Comparison of ENCODE assay signal across 17 cellular contexts in genomic region chr4:153474251-153474650, GRCh38. TPM values are rescaled to one million over a fixed set of nuclear protein-coding genes. Genes with fewer than 3 reads are reported as not detected.
DNase-seq lines count a peak whose midpoint lies in the region; ATAC-seq and TF ChIP-seq lines count a peak whose summit lies in the region.
"Had no signal": no experiment of that assay in that cellular context is flagged by ENCODE, and none has a peak within 500 bp of the region (broad histone marks: within the 10 kb centered on the region; RNA-seq: fewer than 3 reads in every experiment).

No MANE protein-coding gene starts in this region.

- H3K36me3 Mint-ChIP-seq in CD4-positive, alpha-beta T cell (ENCODE audit: low read depth), result peaks cover 89% of the 10 kb centered on the region
- peaks cover 81% of the 10 kb centered on the region for H3K36me3 Mint-ChIP-seq in activated CD8-positive, alpha-beta T cell treated with anti-CD3 and anti-CD28 coated beads, Interleukin-2, amount 10 ng/mL, durations not matched to agents 7 days and 5 days (ENCODE audit: low read depth)
- H3K36me3 Mint-ChIP-seq in naive thymus-derived CD4-positive, alpha-beta T cell, result peaks cover 15 to 40% (median 30%) of the 10 kb centered on the region in 5 donors
- H3K36me3 Mint-ChIP-seq in CD14-positive monocyte, result peaks cover 67 to 77% of the 10 kb centered on the region in 2 donors

- peaks cover 93% of the 10 kb centered on the region for H3K4me1 Mint-ChIP-seq in CD4-positive, alpha-beta T cell (ENCODE audit: low read depth)
- H3K4me1 Mint-ChIP-seq in activated CD8-positive, alpha-beta T cell treated with anti-CD3 and anti-CD28 coated beads, Interleukin-2, amount 10 ng/mL, durations not matched to agents 7 days and 5 days (ENCODE audit: low read depth), result peaks cover 79% of the 10 kb centered on the region
- peaks cover 68 to 98% (median 86%) of the 10 kb centered on the region in 7 donors for H3K4me1 Mint-ChIP-seq in naive thymus-derived CD4-positive, alpha-beta T cell
- H3K4me1 Mint-ChIP-seq in CD14-positive monocyte, result peaks cover 61% of the 10 kb centered on the region

- peaks cover 100% of the 10 kb centered on the region for H3K79me2 ChIP-seq in DOHH2 (ENCODE audit: control insufficient read depth, low read length)

- TF ChIP-seq CTCF in CD4-positive, alpha-beta T cell (IDR thresholded peaks at IDR 0.05), result no peak
- no peak for TF ChIP-seq CTCF in DOHH2 (IDR thresholded peaks at IDR 0.05; ENCODE audit: low read depth, low read length, poor library complexity, severe bottlenecking)
- TF ChIP-seq CTCF in CD14-positive monocyte (IDR thresholded peaks at IDR 0.05), result no peak

- intact Hi-C loops in CD4-positive, alpha-beta T cell (cut with DNase I, micrococcal nuclease), result no loop called here
- intact Hi-C loops in naive thymus-derived CD4-positive, alpha-beta T cell (cut with micrococcal nuclease), result no loop called here
- intact Hi-C loops in CD14-positive monocyte (cut with micrococcal nuclease), result no loop called here

- H3K4me1 ChIP-seq in DOHH2 (ENCODE audit: control insufficient read depth, low read length), result peaks cover 99% of the 10 kb centered on the region
- peaks cover 38 to 71% of the 10 kb centered on the region in 2 donors for H3K4me1 ChIP-seq in naive thymus-derived CD4-positive, alpha-beta T cell (ENCODE audit: control insufficient read depth in 2 of 2, insufficient read depth in 2 of 2, low read length in 2 of 2)

- peaks cover 100% of the 10 kb centered on the region for H3K36me3 ChIP-seq in DOHH2 (ENCODE audit: control insufficient read depth, low read length)
- H3K36me3 ChIP-seq in naive thymus-derived CD4-positive, alpha-beta T cell (ENCODE audit: control insufficient read depth in 2 of 3, insufficient read depth in 3 of 3, low read length in 3 of 3), result peaks cover 2 to 23% (median 12%) of the 10 kb centered on the region in 3 experiments

- H3K9me3 ChIP-seq in CD4-positive, alpha-beta T cell (ENCODE audit: control insufficient read depth, low read length), result no peaks in the 10 kb centered on the region
- no peaks in the 10 kb centered on the region for H3K9me3 ChIP-seq in DOHH2 (ENCODE audit: control insufficient read depth, insufficient read depth, low read length)
- no peaks in the 10 kb centered on the region for H3K9me3 ChIP-seq in naive thymus-derived CD4-positive, alpha-beta T cell (ENCODE audit: control insufficient read depth in 2 of 3, low read length in 3 of 3)
- H3K9me3 ChIP-seq: heart right ventricle, left ventricle myocardium inferior, spleen had no signal

- no peak overlapping the region for H3K27ac ChIP-seq in CD4-positive, alpha-beta T cell (ENCODE audit: low read depth, low read length)
- H3K27ac ChIP-seq in DOHH2 (ENCODE audit: low read depth, low read length), result peak overlapping the region; percentile 94
- peak overlapping the region; percentile 91 for H3K27ac ChIP-seq in naive thymus-derived CD4-positive, alpha-beta T cell (ENCODE audit: low read depth, low read length)
- H3K27ac ChIP-seq: heart right ventricle, left ventricle myocardium inferior had no signal

- peaks cover 40% of the 10 kb centered on the region for H3F3A ChIP-seq in DOHH2 (ENCODE audit: control insufficient read depth, insufficient read depth)

- CTCF ChIA-PET in CD4-positive, alpha-beta T cell (lab: Charles Lee), result no interaction called here
- CTCF ChIA-PET in activated CD8-positive, alpha-beta T cell treated with anti-CD3 and anti-CD28 coated beads, Interleukin-2, amount 10 ng/mL, durations not matched to agents 7 days and 5 days (lab: Charles Lee), result interaction anchor here (0.6 to 2.1 kb wide), 4 partner anchors 9 to 100 kb away, joined by 3 to 9 read pairs (median 4); no protein-coding TSS in a partner anchor
- CTCF ChIA-PET in naive thymus-derived CD4-positive, alpha-beta T cell (lab: Charles Lee), result interaction anchor here (0.8 to 1.3 kb wide), 2 partner anchors 8 to 10 kb away, joined by 3 read pairs; partner anchors contain the start of gene TMEM131L

- H3K27me3 Mint-ChIP-seq in CD4-positive, alpha-beta T cell, result no peaks in the 10 kb centered on the region
- no peaks in the 10 kb centered on the region for H3K27me3 Mint-ChIP-seq in activated CD8-positive, alpha-beta T cell treated with anti-CD3 and anti-CD28 coated beads, Interleukin-2, amount 10 ng/mL, durations not matched to agents 7 days and 5 days (ENCODE audit: low read depth)
- H3K27me3 Mint-ChIP-seq in naive thymus-derived CD4-positive, alpha-beta T cell, result no peaks in the 10 kb centered on the region
- H3K27me3 Mint-ChIP-seq in CD14-positive monocyte (ENCODE audit: low read depth in 3 of 3), result no peaks in the 10 kb centered on the region

- H3K4me2 ChIP-seq in DOHH2 (ENCODE audit: low read length), result peak overlapping the region; percentile 78

- no peak overlapping the region for H3K4me3 Mint-ChIP-seq in CD4-positive, alpha-beta T cell
- H3K4me3 Mint-ChIP-seq in activated CD8-positive, alpha-beta T cell treated with anti-CD3 and anti-CD28 coated beads, Interleukin-2, amount 10 ng/mL, durations not matched to agents 7 days and 5 days, result no peak overlapping the region
- peak overlapping the region in 9 of 10 donors; percentile 22 to 95 (median 58) for H3K4me3 Mint-ChIP-seq in naive thymus-derived CD4-positive, alpha-beta T cell
- H3K4me3 Mint-ChIP-seq in CD14-positive monocyte, result no peak overlapping the region

- no peaks in the 10 kb centered on the region for H3K9me3 Mint-ChIP-seq in CD4-positive, alpha-beta T cell
- no peaks in the 10 kb centered on the region for H3K9me3 Mint-ChIP-seq in activated CD8-positive, alpha-beta T cell treated with anti-CD3 and anti-CD28 coated beads, Interleukin-2, amount 10 ng/mL, durations not matched to agents 7 days and 5 days (ENCODE audit: insufficient read depth)
- peaks cover 0 to 4% (median 0%) of the 10 kb centered on the region in 11 donors for H3K9me3 Mint-ChIP-seq in naive thymus-derived CD4-positive, alpha-beta T cell
- peaks cover 0 to 2% (median 0%) of the 10 kb centered on the region in 7 donors for H3K9me3 Mint-ChIP-seq in CD14-positive monocyte

- H3K27me3 ChIP-seq in CD4-positive, alpha-beta T cell (ENCODE audit: control insufficient read depth, insufficient read depth, low read length), result no peaks in the 10 kb centered on the region
- no peaks in the 10 kb centered on the region for H3K27me3 ChIP-seq in DOHH2 (ENCODE audit: control insufficient read depth, low read length)
- no peaks in the 10 kb centered on the region for H3K27me3 ChIP-seq in naive thymus-derived CD4-positive, alpha-beta T cell (ENCODE audit: control insufficient read depth in 2 of 2, insufficient read depth in 2 of 2, low read length in 2 of 2)
- H3K27me3 ChIP-seq: heart right ventricle, spleen had no signal

- peak overlapping the region; percentile 95 for H3K27ac Mint-ChIP-seq in CD4-positive, alpha-beta T cell
- peak overlapping the region; percentile 56 for H3K27ac Mint-ChIP-seq in activated CD8-positive, alpha-beta T cell treated with anti-CD3 and anti-CD28 coated beads, Interleukin-2, amount 10 ng/mL, durations not matched to agents 7 days and 5 days
- peak overlapping the region in 8 of 9 donors; percentile 63 to 99 (median 96) for H3K27ac Mint-ChIP-seq in naive thymus-derived CD4-positive, alpha-beta T cell
- H3K27ac Mint-ChIP-seq in CD14-positive monocyte, result peak overlapping the region in 3 of 7 donors; percentile 32 to 65 (median 46)

- H4K20me1 ChIP-seq in DOHH2 (ENCODE audit: control insufficient read depth, insufficient read depth, low read depth, low read length), result peaks cover 77% of the 10 kb centered on the region

- peak overlapping the region; percentile 88 for H3K4me3 ChIP-seq in DOHH2 (ENCODE audit: low read length)
- no peak overlapping the region for H3K4me3 ChIP-seq in naive thymus-derived CD4-positive, alpha-beta T cell (ENCODE audit: low read length)
- H3K4me3 ChIP-seq: heart right ventricle, left ventricle myocardium inferior, spleen had no signal

- H3K9me2 ChIP-seq in DOHH2 (replicated peaks; ENCODE audit: control insufficient read depth, low read length), result no peaks in the 10 kb centered on the region

- no peak for ATAC-seq in CD4-positive, alpha-beta T cell (ENCODE audit: poor library complexity)
- no peak for ATAC-seq in activated CD8-positive, alpha-beta T cell treated with anti-CD3 and anti-CD28 coated beads, Interleukin-2, amount 10 ng/mL, durations not matched to agents 7 days and 5 days
- ATAC-seq in naive thymus-derived CD4-positive, alpha-beta T cell, result no peak
- ATAC-seq: heart right ventricle had no signal

- POLR2A ChIA-PET in CD4-positive, alpha-beta T cell (lab: Charles Lee), result interaction anchor here (1.3 to 21.1 kb wide), 4 partner anchors 8 to 100 kb away, joined by 3 to 434 read pairs (median 4); partner anchors contain the start of gene TMEM131L
- POLR2A ChIA-PET in activated CD8-positive, alpha-beta T cell treated with anti-CD3 and anti-CD28 coated beads, Interleukin-2, amount 10 ng/mL, durations not matched to agents 7 days and 5 days (lab: Charles Lee), result interaction anchor here (1.8 kb wide), 1 partner anchor 13 kb away, joined by 5 read pairs; no protein-coding TSS in a partner anchor
- POLR2A ChIA-PET in naive thymus-derived CD4-positive, alpha-beta T cell (lab: Charles Lee), result interaction anchor here (0.5 to 10.5 kb wide), 4 partner anchors 9 to 52 kb away, joined by 3 to 122 read pairs (median 21); no protein-coding TSS in a partner anchor

- no peak for DNase-seq in CD4-positive, alpha-beta T cell
- no peak for DNase-seq in activated CD8-positive, alpha-beta T cell treated with anti-CD3 and anti-CD28 coated beads, Interleukin-2, amount 10 ng/mL, durations not matched to agents 7 days and 5 days
- DNase-seq in naive thymus-derived CD4-positive, alpha-beta T cell, result no peak
- DNase-seq in SK-N-DZ (ENCODE audit: low spot score), result no peak
- no peak for DNase-seq in activated CD4-positive, CD25-positive, alpha-beta regulatory T cell (lab: John Stamatoyannopoulos, UW)
- no peak for DNase-seq in CD14-positive monocyte (ENCODE audit: low spot score)
- DNase-seq: activated CD4-positive, alpha-beta T cell treated with anti-CD3 and anti-CD28 coated beads for 48 hours; AML-193; DMS 273 treated with DMSO at 0.1 percent for 48 hours; heart right ventricle; IMR-90; left ventricle myocardium inferior; NCI-H1436; NCI-H524 treated with DMSO at 0.1 percent for 48 hours; spleen; stimulated activated CD4-positive, alpha-beta T cell treated with anti-CD3 and anti-CD28 coated beads, Interleukin-4, amount 100 ng/mL, for 4 hours had no signal

RNA-seq across cellular contexts. Expression of gene TMEM131L, which starts 8.1 kb away (rescaled TPM):
- 100 to 1,000 TPM; 101 to 106 TPM for total RNA-seq in CD4-positive, alpha-beta T cell
- 10 to 100 TPM; 54.9 to 58.4 TPM for total RNA-seq in activated CD8-positive, alpha-beta T cell treated with anti-CD3 and anti-CD28 coated beads, Interleukin-2, amount 10 ng/mL, durations not matched to agents 7 days and 5 days
- 100 to 1,000 TPM in 2 of 5 experiments, 10 to 100 TPM in 3; 45.8 to 111 (median 97.7) TPM for total RNA-seq in naive thymus-derived CD4-positive, alpha-beta T cell
- 10 to 100 TPM; 45.7 to 59.9 TPM for polyA plus RNA-seq in naive thymus-derived CD4-positive, alpha-beta T cell
- 12.2 and 18.2 TPM in 2 replicates for polyA plus RNA-seq in SK-N-DZ (2014; cell fraction: cytosol; rRNA removed)
- 20.3 and 26.3 TPM in 2 replicates for polyA plus RNA-seq in SK-N-DZ (2014; cell fraction: nucleus; rRNA removed)
- polyA plus RNA-seq in CD14-positive monocyte, result 10 to 100 TPM; 11.2 to 26.0 TPM

Comparison
In these comparisons a context has a peak if more than half of its experiments do, and no peak if none do; other contexts are left out.
1. H3K4me3 Mint-ChIP-seq: peak in naive thymus-derived CD4-positive, alpha-beta T cell (9 of 10); none in CD4-positive, alpha-beta T cell (single experiment), activated CD8-positive, alpha-beta T cell treated with anti-CD3 and anti-CD28 coated beads, Interleukin-2, amount 10 ng/mL, durations not matched to agents 7 days and 5 days (single experiment) and CD14-positive monocyte (0 of 2).